ENCODE assay signal across 21 cellular contexts in the genomic region with DNA sequence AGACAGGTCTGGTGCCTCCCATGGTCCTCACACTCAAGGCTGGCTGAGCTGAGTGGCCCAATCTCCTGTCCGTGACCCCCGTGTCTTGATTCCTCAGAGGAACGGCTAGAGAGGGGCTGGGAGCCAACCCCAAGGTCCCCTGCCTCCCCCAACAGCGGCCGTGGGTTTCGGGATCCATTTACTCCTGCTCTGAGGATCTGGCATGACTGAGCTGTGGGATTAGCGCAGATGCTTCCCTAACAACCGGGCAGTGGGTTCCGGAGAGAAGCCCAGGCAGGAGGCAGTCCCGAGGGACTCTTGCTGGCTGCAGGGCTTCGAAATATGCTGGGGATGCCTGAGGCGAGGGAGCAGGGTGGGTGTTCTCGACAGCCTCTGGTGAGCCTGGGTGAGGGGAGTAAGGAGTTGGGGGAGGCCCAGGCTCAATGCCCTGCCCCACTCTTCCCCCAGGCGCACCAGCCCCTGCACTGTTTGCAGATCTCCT. TPM values are rescaled to one million over a fixed set of nuclear protein-coding genes. Genes with fewer than 3 reads are reported as not detected.
DNase-seq lines count a peak whose midpoint lies in the region; ATAC-seq and TF ChIP-seq lines count a peak whose summit lies in the region.
"Had no signal": no experiment of that assay in that cellular context is flagged by ENCODE, and none has a peak within 500 bp of the region (broad histone marks: within the 10 kb centered on the region; RNA-seq: fewer than 3 reads in every experiment).

No MANE protein-coding gene starts in this region.

- WGBS in lung, 2 donors = 68 to 89% methylated on average over 10 to 14 of the region's 14 CpGs

- ATAC-seq in lung (ENCODE audit: insufficient read depth, low FRiP score) (no peak), HG03457 (IDR thresholded peaks at IDR 0.05; ENCODE audit: unreplicated experiment) (no peak), HG02588 (IDR thresholded peaks at IDR 0.05; ENCODE audit: unreplicated experiment) (no peak)
- ATAC-seq: activated T-cell treated with anti-CD3 and anti-CD28 coated beads, Interleukin-2, amount 50 U/mL, for 72 hours; psoas muscle; stimulated activated naive CD8-positive, alpha-beta T cell treated with anti-CD3 and anti-CD28 coated beads, Interleukin-15, amount 100 ng/mL, for 72 hours had no signal

- POLR2A ChIA-PET in A673 (lab: Charles Lee; ENCODE audit: low non-redundant PET) = no interaction called here

- TF ChIP-seq CTCF in A673 (conservative IDR thresholded peaks at IDR 0.05; ENCODE audit: low read depth, low read length) = no peak
- no peak for TF ChIP-seq CTCF in BE2C (IDR thresholded peaks at IDR 0.05; ENCODE audit: low read depth, low read length)
- no peak for TF ChIP-seq CTCF in lung (IDR thresholded peaks at IDR 0.05; ENCODE audit: control extremely low read depth, extremely low read depth)

- H3K27ac ChIP-seq in A673 (ENCODE audit: low read depth, low read length, poor library complexity, severe bottlenecking) (no peak overlapping the region), SJCRH30 (no peak overlapping the region), lung (ENCODE audit: low read depth in 1 of 2, low read length in 1 of 2) (no peak overlapping the region)
- H3K27ac ChIP-seq: psoas muscle had no signal

- intact Hi-C loops in A673 (cut with micrococcal nuclease; ENCODE audit: unreplicated experiment) = no loop called here

- H3K36me3 ChIP-seq in A673 (ENCODE audit: insufficient read depth, low read length, poor library complexity, severe bottlenecking) (no peaks in the 10 kb centered on the region), BE2C (no peaks in the 10 kb centered on the region), SJCRH30 (no peaks in the 10 kb centered on the region), lung (ENCODE audit: control insufficient read depth in 2 of 2, insufficient read depth in 2 of 2, low read length in 2 of 2) (no peaks in the 10 kb centered on the region)

- peaks cover 52% of the 10 kb centered on the region for H3K27me3 ChIP-seq in A673 (replicated peaks; ENCODE audit: insufficient read depth, low read depth, low read length, poor library complexity)
- H3K27me3 ChIP-seq in BE2C = peaks cover 32% of the 10 kb centered on the region
- peaks cover 26% of the 10 kb centered on the region for H3K27me3 ChIP-seq in SJCRH30
- H3K27me3 ChIP-seq in lung (ENCODE audit: control insufficient read depth, insufficient read depth) = no peaks in the 10 kb centered on the region

- H3K4me1 ChIP-seq in A673 (ENCODE audit: insufficient read depth, low read length, poor library complexity, severe bottlenecking) (no peaks in the 10 kb centered on the region), BE2C (peaks cover 2% of the 10 kb centered on the region; the same call in 1 of the 2 replicates), SJCRH30 (peaks cover 21% of the 10 kb centered on the region), lung (ENCODE audit: control insufficient read depth in 2 of 2, insufficient read depth in 2 of 2, low read length in 2 of 2) (no peaks in the 10 kb centered on the region)
- H3K4me1 ChIP-seq: Caco-2, psoas muscle had no signal

- H3K4me3 ChIP-seq in A673 (ENCODE audit: low read depth, low read length, poor library complexity, severe bottlenecking) (no peak overlapping the region), BE2C (ENCODE audit: low read depth, low read length) (no peak overlapping the region), SJCRH30 (no peak overlapping the region), lung (no peak overlapping the region)
- H3K4me3 ChIP-seq: psoas muscle, smooth muscle cell had no signal

- H3K9me3 ChIP-seq in A673 (ENCODE audit: low read depth, low read length, poor library complexity, severe bottlenecking) (no peaks in the 10 kb centered on the region), BE2C (no peaks in the 10 kb centered on the region), SJCRH30 (replicated peaks) (no peaks in the 10 kb centered on the region), lung (ENCODE audit: control insufficient read depth in 2 of 2, insufficient read depth in 1 of 2, low read length in 1 of 2) (peaks cover 0 to 7% of the 10 kb centered on the region in 2 donors)
- H3K9me3 ChIP-seq: Caco-2, psoas muscle had no signal

- CTCF ChIA-PET in A673 (lab: Charles Lee) = no interaction called here

- no TSS peak for BruUV-seq in A673 (replicated peaks; lab: Mats Ljungman, UMichigan)

- DNase-seq in A673 (ENCODE audit: low spot score) = peak; percentile 41
- peak; percentile 68 for DNase-seq in BE2C
- DNase-seq in SJCRH30 = peak; percentile 51 to 61
- peak; percentile 22 for DNase-seq in lung (ENCODE audit: low spot score)
- no peak for DNase-seq in superior temporal gyrus (ENCODE audit: extremely low spot score)
- DNase-seq: activated CD4-positive, alpha-beta T cell treated with anti-CD3 and anti-CD28 coated beads, Interleukin-2, amount 50 U/mL, for 4 hours; activated T-cell treated with anti-CD3 and anti-CD28 coated beads, Interleukin-2, amount 50 U/mL, for 72 hours; Caco-2; EL; MM.1S; NCI-H146; stimulated activated CD4-positive, alpha-beta T cell treated with anti-CD3 and anti-CD28 coated beads, Interleukin-2, amount 100 ng/mL, for 48 hours; stimulated activated naive CD8-positive, alpha-beta T cell treated with anti-CD3 and anti-CD28 coated beads, Interleukin-15, amount 100 ng/mL, for 72 hours had no signal

RNA-seq across cellular contexts. Expression of gene GPR35, which starts 18.9 kb away (rescaled TPM):
- 2.7 and 2.9 TPM in 2 replicates for total RNA-seq in A673 (2021)
- polyA plus RNA-seq in BE2C (2012; ENCODE audit: insufficient read depth, insufficient read length, low read depth) = 0.43 TPM
- 0.04 and 0.30 TPM in 2 replicates for total RNA-seq in SJCRH30 (2014; rRNA removed; shearing (Covaris generic))
- 1 to 10 TPM; 2.3 to 4.4 TPM for total RNA-seq in lung
- 10 to 100 TPM in 1 of 2 donors, 1 to 10 TPM in 1; 3.9 to 10.3 TPM for polyA plus RNA-seq in lung

RNA-seq across cellular contexts. Expression of gene AQP12B, which starts 38.5 kb away (rescaled TPM):
- total RNA-seq in A673 (2021) (not detected in 2 replicates), lung (under 1 TPM in 1 of 2 donors, not detected in 1; 0.15 TPM)
- polyA plus RNA-seq in BE2C (2012; ENCODE audit: insufficient read depth, insufficient read length, low read depth) = not detected
- not detected in 2 replicates for total RNA-seq in SJCRH30 (2014; rRNA removed; shearing (Covaris generic))
- not detected for polyA plus RNA-seq in lung
- total RNA-seq: activated T-cell treated with anti-CD3 and anti-CD28 coated beads, Interleukin-2, amount 50 U/mL, for 72 hours; Caco-2; liver; mucosa of gallbladder; neural crest cell; psoas muscle; smooth muscle cell; T-helper 2 cell treated with Interferon-gamma antibody and Interleukin-4, amounts not matched to agents 100 ng/mL and 5 ng/mL, for 36 hours had no signal
- polyA plus RNA-seq: liver, psoas muscle, smooth muscle cell had no signal

RNA-seq across cellular contexts. Expression of gene AQP12A, which starts 47.5 kb away (rescaled TPM):
- not detected in 2 replicates for total RNA-seq in A673 (2021)
- polyA plus RNA-seq in BE2C (2012; ENCODE audit: insufficient read depth, insufficient read length, low read depth) = not detected
- total RNA-seq in SJCRH30 (2014; rRNA removed; shearing (Covaris generic)) = not detected in 2 replicates
- not detected for total RNA-seq in lung
- not detected for polyA plus RNA-seq in lung
- total RNA-seq: activated T-cell treated with anti-CD3 and anti-CD28 coated beads, Interleukin-2, amount 50 U/mL, for 72 hours; Caco-2; liver; mucosa of gallbladder; neural crest cell; psoas muscle; smooth muscle cell; T-helper 2 cell treated with Interferon-gamma antibody and Interleukin-4, amounts not matched to agents 100 ng/mL and 5 ng/mL, for 36 hours had no signal
- polyA plus RNA-seq: liver, psoas muscle, smooth muscle cell had no signal

RNA-seq across cellular contexts. Expression of gene CAPN10, which starts 57.7 kb away (rescaled TPM):
- total RNA-seq in A673 (2021) (43.4 and 43.5 TPM in 2 replicates), lung (10 to 100 TPM; 28.2 to 42.9 TPM)
- polyA plus RNA-seq in BE2C (2012; ENCODE audit: insufficient read depth, insufficient read length, low read depth) = 80.2 TPM
- 23.1 and 27.4 TPM in 2 replicates for total RNA-seq in SJCRH30 (2014; rRNA removed; shearing (Covaris generic))
- 10 to 100 TPM; 28.3 to 38.7 TPM for polyA plus RNA-seq in lung
